Comparison of ENCODE assay signal across 9 cellular contexts in the genomic region with DNA sequence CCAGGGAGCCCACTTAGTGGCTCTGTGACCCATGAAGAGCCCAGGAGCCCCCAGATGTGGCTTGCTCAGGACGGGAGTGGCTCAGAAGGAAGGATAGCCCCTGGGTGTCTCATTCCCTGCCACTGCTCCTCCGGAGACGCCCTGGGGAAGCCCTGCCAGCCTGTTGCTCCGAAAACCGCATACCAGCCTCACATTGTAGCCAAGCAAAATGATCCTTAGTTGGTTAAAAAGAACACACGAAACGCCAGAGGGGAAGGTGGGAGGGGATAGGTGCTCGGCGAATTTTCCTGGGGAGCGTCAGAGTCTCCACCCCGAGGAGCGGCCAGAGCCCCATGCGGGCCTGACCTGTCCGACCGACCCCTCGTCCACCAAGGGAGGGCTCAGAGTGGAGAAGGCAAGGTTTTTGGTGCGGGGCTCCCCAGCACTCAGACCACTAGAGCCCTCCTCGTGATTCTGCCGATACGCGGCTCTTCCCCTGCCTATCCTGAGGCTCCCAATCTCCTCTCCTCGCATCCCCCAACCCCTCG. TPM values are rescaled to one million over a fixed set of nuclear protein-coding genes. Genes with fewer than 3 reads are reported as not detected.
DNase-seq lines count a peak whose midpoint lies in the region; ATAC-seq and TF ChIP-seq lines count a peak whose summit lies in the region.
"Had no signal": no experiment of that assay in that cellular context is flagged by ENCODE, and none has a peak within 500 bp of the region (broad histone marks: within the 10 kb centered on the region; RNA-seq: fewer than 3 reads in every experiment).

No MANE protein-coding gene starts in this region.

- peaks cover 8% of the 10 kb centered on the region; the same call in 1 of the 2 replicates for H3K36me3 ChIP-seq in RWPE2 (ENCODE audit: low read depth)
- no peaks in the 10 kb centered on the region for H3K36me3 ChIP-seq in neural cell (ENCODE audit: insufficient read depth, low read length)

- no peaks in the 10 kb centered on the region for H3K79me2 ChIP-seq in neural cell (replicated peaks; ENCODE audit: insufficient read depth, low read length)

- peak overlapping the region; percentile 45 for H3K27ac ChIP-seq in RWPE2 (ENCODE audit: poor library complexity, severe bottlenecking)
- no peak overlapping the region for H3K27ac ChIP-seq in neural cell (ENCODE audit: low read length)

- TF ChIP-seq EP300 in neural cell (conservative IDR thresholded peaks at IDR 0.05; ENCODE audit: poor library complexity, severe bottlenecking): no peak

- no peak for DNase-seq in AG09309 (ENCODE audit: low read depth)
- DNase-seq in RWPE2 (ENCODE audit: low spot score): no peak
- DNase-seq in fibroblast of gingiva (ENCODE audit: low read depth): peak; percentile 18
- no peak for DNase-seq in NCI-H1105 (lab: John Stamatoyannopoulos, UW)
- DNase-seq in activated CD8-positive, alpha-beta memory T cell treated with anti-CD3 and anti-CD28 coated beads, Interleukin-2, amount 50 U/mL, for 48 hours: no peak
- DNase-seq in stimulated activated CD4-positive, alpha-beta T cell treated with anti-CD3 and anti-CD28 coated beads, Interleukin-2, amount 100 ng/mL, for 48 hours: no peak
- DNase-seq: NCI-H2029 treated with DMSO at 0.1 percent for 48 hours had no signal

- no peaks in the 10 kb centered on the region for H3K9me2 ChIP-seq in neural cell (ENCODE audit: insufficient read depth, low read length)

- H2AFZ ChIP-seq in neural cell (ENCODE audit: low read depth, low read length): no peak overlapping the region

- TF ChIP-seq CTCF in AG09309 (IDR thresholded peaks at IDR 0.05; ENCODE audit: control insufficient read depth, insufficient read depth, low read depth, low read length, missing control alignments) (no peak), RWPE2 (IDR thresholded peaks at IDR 0.05; ENCODE audit: poor library complexity, severe bottlenecking) (no peak), neural cell (IDR thresholded peaks at IDR 0.05; ENCODE audit: poor library complexity, severe bottlenecking) (no peak)

- H3K4me3 ChIP-seq in AG09309 (ENCODE audit: control insufficient read depth, low read depth, low read length) (peak overlapping the region; percentile 93), RWPE2 (ENCODE audit: severe bottlenecking) (peak overlapping the region; percentile 47), neural cell (ENCODE audit: low read length) (peak overlapping the region; percentile 68)

- no peak overlapping the region for H3K4me2 ChIP-seq in neural cell (ENCODE audit: low read length)

- no peaks in the 10 kb centered on the region for H3K27me3 ChIP-seq in RWPE2 (ENCODE audit: insufficient read depth, poor library complexity, severe bottlenecking)
- peaks cover 4% of the 10 kb centered on the region for H3K27me3 ChIP-seq in neural cell (ENCODE audit: insufficient read depth, low read depth, low read length)

- H3K4me1 ChIP-seq in RWPE2 (ENCODE audit: insufficient read depth, poor library complexity, severe bottlenecking): peaks cover 10% of the 10 kb centered on the region

- H3K9me3 ChIP-seq in RWPE2 (ENCODE audit: severe bottlenecking) (no peaks in the 10 kb centered on the region), neural cell (ENCODE audit: low read length) (no peaks in the 10 kb centered on the region)

- no peaks in the 10 kb centered on the region for H4K20me1 ChIP-seq in neural cell (ENCODE audit: insufficient read depth)

- no peak for TF ChIP-seq RAD21 in neural cell (conservative IDR thresholded peaks at IDR 0.05)

- peak; percentile 46 for ATAC-seq in RWPE2 (ENCODE audit: low read depth)
- ATAC-seq in HG02763 (IDR thresholded peaks at IDR 0.05; ENCODE audit: unreplicated experiment): no peak

- H3K9ac ChIP-seq in neural cell (ENCODE audit: low read length): peak overlapping the region; percentile 63

- H3F3A ChIP-seq in neural cell (ENCODE audit: insufficient read depth, low read length, poor library complexity, severe bottlenecking): no peaks in the 10 kb centered on the region

TF ChIP-seq in neural cell, 6 proteins besides CTCF, POLR2A, EP300 and RAD21:
- TF ChIP-seq MXI1 (conservative IDR thresholded peaks at IDR 0.05; ENCODE audit: poor library complexity, severe bottlenecking): no peak
- no peak for TF ChIP-seq TAF1 (IDR thresholded peaks at IDR 0.05; ENCODE audit: low read depth)
- TF ChIP-seq POLR2AphosphoS5 (IDR thresholded peaks at IDR 0.05): no peak
- TF ChIP-seq, protein P1, sequence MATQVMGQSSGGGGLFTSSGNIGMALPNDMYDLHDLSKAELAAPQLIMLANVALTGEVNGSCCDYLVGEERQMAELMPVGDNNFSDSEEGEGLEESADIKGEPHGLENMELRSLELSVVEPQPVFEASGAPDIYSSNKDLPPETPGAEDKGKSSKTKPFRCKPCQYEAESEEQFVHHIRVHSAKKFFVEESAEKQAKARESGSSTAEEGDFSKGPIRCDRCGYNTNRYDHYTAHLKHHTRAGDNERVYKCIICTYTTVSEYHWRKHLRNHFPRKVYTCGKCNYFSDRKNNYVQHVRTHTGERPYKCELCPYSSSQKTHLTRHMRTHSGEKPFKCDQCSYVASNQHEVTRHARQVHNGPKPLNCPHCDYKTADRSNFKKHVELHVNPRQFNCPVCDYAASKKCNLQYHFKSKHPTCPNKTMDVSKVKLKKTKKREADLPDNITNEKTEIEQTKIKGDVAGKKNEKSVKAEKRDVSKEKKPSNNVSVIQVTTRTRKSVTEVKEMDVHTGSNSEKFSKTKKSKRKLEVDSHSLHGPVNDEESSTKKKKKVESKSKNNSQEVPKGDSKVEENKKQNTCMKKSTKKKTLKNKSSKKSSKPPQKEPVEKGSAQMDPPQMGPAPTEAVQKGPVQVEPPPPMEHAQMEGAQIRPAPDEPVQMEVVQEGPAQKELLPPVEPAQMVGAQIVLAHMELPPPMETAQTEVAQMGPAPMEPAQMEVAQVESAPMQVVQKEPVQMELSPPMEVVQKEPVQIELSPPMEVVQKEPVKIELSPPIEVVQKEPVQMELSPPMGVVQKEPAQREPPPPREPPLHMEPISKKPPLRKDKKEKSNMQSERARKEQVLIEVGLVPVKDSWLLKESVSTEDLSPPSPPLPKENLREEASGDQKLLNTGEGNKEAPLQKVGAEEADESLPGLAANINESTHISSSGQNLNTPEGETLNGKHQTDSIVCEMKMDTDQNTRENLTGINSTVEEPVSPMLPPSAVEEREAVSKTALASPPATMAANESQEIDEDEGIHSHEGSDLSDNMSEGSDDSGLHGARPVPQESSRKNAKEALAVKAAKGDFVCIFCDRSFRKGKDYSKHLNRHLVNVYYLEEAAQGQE (IDR thresholded peaks at IDR 0.05; ENCODE audit: borderline replicate concordance): no peak
- TF ChIP-seq SMC3 (conservative IDR thresholded peaks at IDR 0.05; ENCODE audit: poor library complexity): no peak
- no peak for TF ChIP-seq EZH2 (IDR thresholded peaks at IDR 0.05; ENCODE audit: borderline replicate concordance, insufficient read depth, low read length, poor library complexity, severe bottlenecking)

RNA-seq across cellular contexts. Expression of a gene that starts 39.5 kb away (rescaled TPM):
- polyA plus RNA-seq in neural cell: 54.6 and 59.9 TPM in 2 replicates
- 81.8 and 89.1 TPM in 2 replicates for polyA minus RNA-seq in neural cell

RNA-seq across cellular contexts. Expression of a gene that starts 48.5 kb away (rescaled TPM):
- polyA plus RNA-seq in neural cell: 38.3 and 41.1 TPM in 2 replicates
- polyA minus RNA-seq in neural cell: 61.4 and 64.3 TPM in 2 replicates

RNA-seq across cellular contexts. Expression of a gene that starts 58.0 kb away (rescaled TPM):
- not detected in 2 replicates for polyA plus RNA-seq in neural cell
- polyA minus RNA-seq in neural cell: not detected in 2 replicates
